Comparison of ENCODE assay signal across 8 cellular contexts in genomic region chr12:130871286-130872178, GRCh38. TPM values are rescaled to one million over a fixed set of nuclear protein-coding genes. Genes with fewer than 3 reads are reported as not detected.
DNase-seq lines count a peak whose midpoint lies in the region; TF ChIP-seq lines count a peak whose summit lies in the region.

TSS of gene RAN (plus strand) at chr12:130872066. CDS start at chr12:130872594, 528 bp downstream.

- H3K27me3 ChIP-seq in H9 (ENCODE audit: insufficient read depth, low read length) (no peaks in the 10 kb centered on the region), MM.1S (replicated peaks; ENCODE audit: insufficient read depth, low read length) (no peaks in the 10 kb centered on the region), stomach (no peaks in the 10 kb centered on the region)

- H3K27ac Mint-ChIP-seq in H9: peak within 1 kb of the TSS; percentile 98 to 99 (median 99)
- H3K27ac Mint-ChIP-seq in neural crest cell (ENCODE audit: unreplicated experiment): peak within 1 kb of the TSS; percentile 99

- H3K23me2 ChIP-seq in H9 (ENCODE audit: insufficient read length, low read depth, low read length, poor library complexity, severe bottlenecking): peaks cover 12% of the 10 kb centered on the region

- peak within 1 kb of the TSS; percentile 96 for H3K9ac ChIP-seq in H9 (ENCODE audit: extremely low read depth, insufficient read length, low read length)
- H3K9ac ChIP-seq in MM.1S (ENCODE audit: low read length): peak within 1 kb of the TSS; percentile 88

- peak within 1 kb of the TSS; percentile 92 to 99 for H3K4me3 Mint-ChIP-seq in H9
- peak within 1 kb of the TSS; percentile 96 for H3K4me3 Mint-ChIP-seq in neural crest cell

- TF ChIP-seq EP300 in stomach (IDR thresholded peaks at IDR 0.05): no peak

- H3K27me3 Mint-ChIP-seq in H9 (ENCODE audit: low read depth) (no peaks in the 10 kb centered on the region), neural crest cell (ENCODE audit: low read depth) (peaks cover 2% of the 10 kb centered on the region)

- H2BK120ac ChIP-seq in H9 (ENCODE audit: low read depth, low read length, poor library complexity, severe bottlenecking): no peak within 1 kb of the TSS

- no CpG with 5 or more reads among the region's 118 CpGs for WGBS in H9 (ENCODE audit: extremely low coverage, insufficient read length, low lambda C conversion rate)
- 4 to 8% (median 6%) methylated on average over 49 to 113 of the region's 118 CpGs for WGBS in stomach, 5 donors

- TF ChIP-seq CTCF in H9 (conservative IDR thresholded peaks at IDR 0.05) (no peak), MM.1S (IDR thresholded peaks at IDR 0.05; ENCODE audit: low read length) (no peak), neural crest cell (conservative IDR thresholded peaks at IDR 0.05) (no peak), stomach (IDR thresholded peaks at IDR 0.05) (no peak)

- H3K4me1 ChIP-seq in H9 (ENCODE audit: insufficient read depth, low read length) (peaks cover 2% of the 10 kb centered on the region; the same call in 1 of the 2 replicates), MM.1S (ENCODE audit: low read length) (peaks cover 9% of the 10 kb centered on the region; the same call in 1 of the 2 replicates), stomach (peaks cover 15 to 39% (median 27%) of the 10 kb centered on the region in 4 donors)

- H3K36me3 Mint-ChIP-seq in H9 (ENCODE audit: insufficient read depth in 1 of 3, low read depth in 3 of 3) (peaks cover 39 to 41% (median 41%) of the 10 kb centered on the region in 3 experiments), neural crest cell (ENCODE audit: low read depth) (peaks cover 33% of the 10 kb centered on the region)

- H3K79me1 ChIP-seq in H9 (ENCODE audit: insufficient read depth, low read depth, low read length, poor library complexity, severe bottlenecking): no peaks in the 10 kb centered on the region

- H4K5ac ChIP-seq in H9 (ENCODE audit: insufficient read length, low read depth, low read length): peak within 1 kb of the TSS; percentile 86

- H2BK20ac ChIP-seq in H9 (ENCODE audit: low read depth, low read length, poor library complexity, severe bottlenecking): no peak within 1 kb of the TSS

- peak within 1 kb of the TSS; percentile 0 for H3K56ac ChIP-seq in H9 (ENCODE audit: insufficient read length, low read depth, low read length)

- peak within 1 kb of the TSS; percentile 79 for H3K4me3 ChIP-seq in MM.1S (ENCODE audit: low read length)
- peak within 1 kb of the TSS; percentile 87 to 96 (median 94) for H3K4me3 ChIP-seq in stomach

- TF ChIP-seq POLR2A in stomach (IDR thresholded peaks at IDR 0.05): no peak

- H4K91ac ChIP-seq in H9 (ENCODE audit: insufficient read length, low read depth, low read length): peak within 1 kb of the TSS; percentile 21

- H3K14ac ChIP-seq in H9 (ENCODE audit: insufficient read depth, low read length): peak within 1 kb of the TSS; percentile 99

- H2AFZ ChIP-seq in H9 (ENCODE audit: low read length) (no peak within 1 kb of the TSS), MM.1S (ENCODE audit: low read length) (peak within 1 kb of the TSS; percentile 61; the same call in 1 of the 2 replicates)

- DNase-seq in ELF-1 (ENCODE audit: low read depth, low spot score): peak; percentile 90
- DNase-seq in H9: peak; percentile 89
- DNase-seq in MM.1S: peak; percentile 86
- DNase-seq in SIG-M5 (lab: John Stamatoyannopoulos, UW): peak; percentile 13
- peak; percentile 88 for DNase-seq in activated gamma-delta T cell (lab: John Stamatoyannopoulos, UW)
- peak; percentile 92 for DNase-seq in fibroblast of the conjunctiva (ENCODE audit: low read depth)
- DNase-seq in neural crest cell (ENCODE audit: low read depth, low spot score): peak; percentile 79
- DNase-seq in stomach: peak; percentile 93

- no peak within 1 kb of the TSS for H2BK5ac ChIP-seq in H9 (ENCODE audit: insufficient read length, low read length)

- no peak within 1 kb of the TSS for H3K23ac ChIP-seq in H9 (ENCODE audit: insufficient read length, low read depth, low read length)

- H3K27ac ChIP-seq in H9 (ENCODE audit: insufficient read length, low read depth, low read length) (no peak within 1 kb of the TSS), MM.1S (ENCODE audit: low read length) (peak within 1 kb of the TSS; percentile 58; the same call in 1 of the 2 replicates), stomach (peak within 1 kb of the TSS; percentile 82 to 98 (median 96))

- peaks cover 10% of the 10 kb centered on the region; the same call in 1 of the 2 replicates for H3F3A ChIP-seq in MM.1S (ENCODE audit: insufficient read depth, low read length)

- H2BK12ac ChIP-seq in H9 (ENCODE audit: insufficient read length, low read depth, low read length): peak within 1 kb of the TSS; percentile 70

- intact Hi-C loops in stomach (cut with DNase I; ENCODE audit: low total_unique reads): no loop called here

- no peak within 1 kb of the TSS for H4K8ac ChIP-seq in H9 (replicated peaks; ENCODE audit: insufficient read length, low read depth, low read length)

- H3T11ph ChIP-seq in H9 (ENCODE audit: low read length): no peak within 1 kb of the TSS

- H3K4ac ChIP-seq in H9 (ENCODE audit: low read depth, low read length): no peak within 1 kb of the TSS; the same call in 1 of the 2 replicates

- no peak within 1 kb of the TSS; the same call in 1 of the 2 replicates for H2BK15ac ChIP-seq in H9 (ENCODE audit: low read depth, low read length)

- no peaks in the 10 kb centered on the region for H3K9me2 ChIP-seq in MM.1S (replicated peaks; ENCODE audit: insufficient read depth, low read length)

- H3K36me3 ChIP-seq in MM.1S (replicated peaks; ENCODE audit: insufficient read depth, low read length) (no peaks in the 10 kb centered on the region; the same call in 1 of the 2 replicates), stomach (peaks cover 21 to 37% (median 34%) of the 10 kb centered on the region in 4 donors)

- H3K79me2 ChIP-seq in H9 (ENCODE audit: insufficient read depth, low read length) (peaks cover 13% of the 10 kb centered on the region; the same call in 1 of the 2 replicates), MM.1S (ENCODE audit: low read length) (peaks cover 30% of the 10 kb centered on the region)

- peak within 1 kb of the TSS; percentile 97 for H3K4me2 ChIP-seq in H9 (ENCODE audit: insufficient read depth, insufficient read length, low read length)
- peak within 1 kb of the TSS; percentile 82 for H3K4me2 ChIP-seq in MM.1S (ENCODE audit: low read depth, low read length)

- peak within 1 kb of the TSS; percentile 96 for H3K18ac ChIP-seq in H9 (ENCODE audit: insufficient read length, low read depth, low read length)

- H3K4me1 Mint-ChIP-seq in H9 (peaks cover 37 to 46% of the 10 kb centered on the region in 2 experiments), neural crest cell (peaks cover 45% of the 10 kb centered on the region)

- H4K20me1 ChIP-seq in H9 (ENCODE audit: control insufficient read depth, insufficient read depth, insufficient read length): peaks cover 3% of the 10 kb centered on the region
- no peaks in the 10 kb centered on the region for H4K20me1 ChIP-seq in MM.1S (ENCODE audit: insufficient read depth, low read length)

- H3K9me3 ChIP-seq in H9 (ENCODE audit: control insufficient read depth, low read depth, low read length) (no peaks in the 10 kb centered on the region), MM.1S (replicated peaks; ENCODE audit: insufficient read depth, low read length) (no peaks in the 10 kb centered on the region), stomach (no peaks in the 10 kb centered on the region)

- H3K9me3 Mint-ChIP-seq in H9 (peaks cover 0 to 2% of the 10 kb centered on the region in 2 experiments; a peak in 1 of 5 replicates), neural crest cell (no peaks in the 10 kb centered on the region)

- H2AK5ac ChIP-seq in H9 (ENCODE audit: insufficient read length, low read length): no peak within 1 kb of the TSS

RNA-seq across cellular contexts. Expression of gene RAN, which starts in this region (rescaled TPM):
- total RNA-seq in H9 (2021) (1,968 and 1,971 TPM in 2 replicates), neural crest cell (1,593 and 1,610 TPM in 2 replicates), stomach (100 to 1,000 TPM in 2 of 5 donors, 10 to 100 TPM in 3; 52.4 to 248 (median 98.2) TPM)
- polyA plus RNA-seq in stomach: 100 to 1,000 TPM; 290 to 352 (median 345) TPM

Comparison
In these comparisons a context has a peak if more than half of its experiments do, and no peak if none do; other contexts are left out.
1. DNase-seq: peak in every context shown above with its lines; median percentile 93 in stomach; 92 in fibroblast of the conjunctiva; 90 in ELF-1; 89 in H9; 88 in activated gamma-delta T cell; 86 in MM.1S; 79 in neural crest cell; 13 in SIG-M5.